8 cellular contexts compared by ENCODE assay signal in genomic region chr6:13574149-13574570, GRCh38. TPM values are rescaled to one million over a fixed set of nuclear protein-coding genes. Genes with fewer than 3 reads are reported as not detected.
A peak's percentile ranks its signal among the peaks of the same experiment; 100 is the strongest.
DNase-seq lines count a peak whose midpoint lies in the region; ATAC-seq and TF ChIP-seq lines count a peak whose summit lies in the region.

No MANE protein-coding gene starts in this region.

- peak; percentile 84 to 97 (median 92) for DNase-seq in CD8-positive, alpha-beta T cell
- peak; percentile 93 for DNase-seq in NCI-H748 treated with DMSO at 0.1 percent for 48 hours (lab: John Stamatoyannopoulos, UW)
- DNase-seq in activated CD8-positive, alpha-beta T cell treated with anti-CD3 and anti-CD28 coated beads for 36 hours = peak; percentile 94
- peak; percentile 94 for DNase-seq in medulla oblongata (ENCODE audit: extremely low spot score)
- peak; percentile 77 to 96 (median 87) for DNase-seq in stimulated activated CD4-positive, alpha-beta T cell treated with anti-CD3 and anti-CD28 coated beads, TNF-alpha, amount 100 ng/mL, for 48 hours (ENCODE audit: low read depth in 3 of 3)

- H3K27me3 Mint-ChIP-seq in CD8-positive, alpha-beta T cell (ENCODE audit: low read depth) = no peaks in the 10 kb centered on the region
- no peaks in the 10 kb centered on the region for H3K27me3 Mint-ChIP-seq in activated CD8-positive, alpha-beta T cell treated with anti-CD3 and anti-CD28 coated beads for 36 hours

- H3K36me3 Mint-ChIP-seq in CD8-positive, alpha-beta T cell = peaks cover 6% of the 10 kb centered on the region
- H3K36me3 Mint-ChIP-seq in activated CD8-positive, alpha-beta T cell treated with anti-CD3 and anti-CD28 coated beads for 36 hours (ENCODE audit: low read depth) = peaks cover 5% of the 10 kb centered on the region

- peak overlapping the region; percentile 97 for H3K4me3 Mint-ChIP-seq in CD8-positive, alpha-beta T cell
- H3K4me3 Mint-ChIP-seq in activated CD8-positive, alpha-beta T cell treated with anti-CD3 and anti-CD28 coated beads for 36 hours = peak overlapping the region; percentile 98

- H3K27me3 ChIP-seq in CD8-positive, alpha-beta T cell (ENCODE audit: insufficient read depth, low read length) = no peaks in the 10 kb centered on the region
- no peaks in the 10 kb centered on the region for H3K27me3 ChIP-seq in ectodermal cell (ENCODE audit: control insufficient read depth, insufficient read depth, low read length, poor library complexity, severe bottlenecking)

- POLR2A ChIA-PET in CD8-positive, alpha-beta T cell (lab: Charles Lee) = interaction anchor here (0.7 to 2.3 kb wide), 21 partner anchors 13 to 502 kb away, joined by 3 to 36 read pairs (median 4); partner anchors contain the start of genes NOL7, RANBP9 and TBC1D7
- POLR2A ChIA-PET in activated CD8-positive, alpha-beta T cell treated with anti-CD3 and anti-CD28 coated beads for 36 hours (lab: Charles Lee) = interaction anchor here (0.6 to 2.4 kb wide), 19 partner anchors 9 to 245 kb away, joined by 3 to 21 read pairs (median 4); partner anchors contain the start of genes GFOD1, NOL7, RANBP9 and TBC1D7

- no peaks in the 10 kb centered on the region for H3K36me3 ChIP-seq in CD8-positive, alpha-beta T cell (ENCODE audit: insufficient read depth, low read length)
- H3K36me3 ChIP-seq in ectodermal cell (ENCODE audit: control insufficient read depth, insufficient read depth, low read length) = no peaks in the 10 kb centered on the region

- TF ChIP-seq CTCF in CD8-positive, alpha-beta T cell (IDR thresholded peaks at IDR 0.05) = peak; percentile 56
- TF ChIP-seq CTCF in activated CD8-positive, alpha-beta T cell treated with anti-CD3 and anti-CD28 coated beads for 36 hours (IDR thresholded peaks at IDR 0.05) = peak; percentile 52

- no peaks in the 10 kb centered on the region for H3K9me3 ChIP-seq in CD8-positive, alpha-beta T cell (ENCODE audit: low read length)
- no peaks in the 10 kb centered on the region for H3K9me3 ChIP-seq in ectodermal cell (ENCODE audit: control insufficient read depth, low read length)

- peaks cover 28% of the 10 kb centered on the region for H3K4me1 Mint-ChIP-seq in CD8-positive, alpha-beta T cell (ENCODE audit: low read depth)
- peaks cover 24% of the 10 kb centered on the region for H3K4me1 Mint-ChIP-seq in activated CD8-positive, alpha-beta T cell treated with anti-CD3 and anti-CD28 coated beads for 36 hours (ENCODE audit: low read depth)

- intact Hi-C loops in CD8-positive, alpha-beta T cell (cut with DNase I, micrococcal nuclease) = loop anchor here (1.0 to 10.0 kb wide), 18 partner anchors 41 to 1675 kb away; partner anchors contain the start of genes CD83 (in 2 of the 2), NOL7 (in 2 of the 2), TBC1D7 (in 2 of the 2) and JARID2 (in 1 of the 2)
- intact Hi-C loops in activated CD8-positive, alpha-beta T cell treated with anti-CD3 and anti-CD28 coated beads for 36 hours (cut with micrococcal nuclease) = loop anchor here (10.0 kb wide), 2 partner anchors 89 to 149 kb away; partner anchors contain the start of gene GFOD1

- peak overlapping the region; percentile 80 for H3K27ac ChIP-seq in CD8-positive, alpha-beta T cell (ENCODE audit: low read depth, low read length)
- H3K27ac ChIP-seq in ectodermal cell (ENCODE audit: insufficient read depth, low read depth, low read length, poor library complexity, severe bottlenecking) = peak overlapping the region; percentile 90

- ATAC-seq in CD8-positive, alpha-beta T cell = peak; percentile 84
- peak; percentile 59 for ATAC-seq in GM19438 (IDR thresholded peaks at IDR 0.05; ENCODE audit: low read depth, unreplicated experiment)
- ATAC-seq in HG03571 (IDR thresholded peaks at IDR 0.05; ENCODE audit: unreplicated experiment) = peak; percentile 76
- ATAC-seq in activated CD8-positive, alpha-beta T cell treated with anti-CD3 and anti-CD28 coated beads for 36 hours = peak; percentile 82

- H3K4me1 ChIP-seq in CD8-positive, alpha-beta T cell (ENCODE audit: insufficient read depth, low read length) = peaks cover 4% of the 10 kb centered on the region
- peaks cover 7% of the 10 kb centered on the region for H3K4me1 ChIP-seq in ectodermal cell (ENCODE audit: control insufficient read depth, insufficient read depth, low read length)

- peak overlapping the region; percentile 97 for H3K27ac Mint-ChIP-seq in CD8-positive, alpha-beta T cell
- peak overlapping the region; percentile 99 for H3K27ac Mint-ChIP-seq in activated CD8-positive, alpha-beta T cell treated with anti-CD3 and anti-CD28 coated beads for 36 hours

- CTCF ChIA-PET in CD8-positive, alpha-beta T cell (lab: Charles Lee) = interaction anchor here (0.5 to 3.4 kb wide), 31 partner anchors 10 to 570 kb away, joined by 3 to 19 read pairs (median 4); partner anchors contain the start of genes NOL7, RANBP9 and TBC1D7
- CTCF ChIA-PET in activated CD8-positive, alpha-beta T cell treated with anti-CD3 and anti-CD28 coated beads for 36 hours (lab: Charles Lee) = interaction anchor here (0.7 to 3.7 kb wide), 43 partner anchors 8 to 1065 kb away, joined by 3 to 38 read pairs (median 5); partner anchors contain the start of genes NOL7 and TBC1D7

- 0 to 1% methylated on average over 46 of the region's 46 CpGs for WGBS in ectodermal cell, 2 experiments

- H3K4me3 ChIP-seq in CD8-positive, alpha-beta T cell (ENCODE audit: low read depth, low read length) = peak overlapping the region; percentile 93
- peak overlapping the region; percentile 68 for H3K4me3 ChIP-seq in ectodermal cell (ENCODE audit: insufficient read depth, low read depth, low read length)

- no peaks in the 10 kb centered on the region for H3K9me3 Mint-ChIP-seq in CD8-positive, alpha-beta T cell
- H3K9me3 Mint-ChIP-seq in activated CD8-positive, alpha-beta T cell treated with anti-CD3 and anti-CD28 coated beads for 36 hours = peaks cover 2% of the 10 kb centered on the region

RNA-seq across cellular contexts. Expression of gene SIRT5, which starts 0.2 kb away (rescaled TPM):
- total RNA-seq in CD8-positive, alpha-beta T cell = 10 to 100 TPM; 10.6 to 12.7 TPM
- total RNA-seq in activated CD8-positive, alpha-beta T cell treated with anti-CD3 and anti-CD28 coated beads for 36 hours = 10 to 100 TPM in 1 of 2 experiments, 1 to 10 TPM in 1; 9.4 to 13.5 TPM
- 15.2 TPM for polyA plus RNA-seq in ectodermal cell (2013, experiment 1 of 4)
- 17.4 TPM for polyA plus RNA-seq in ectodermal cell (2013, experiment 2 of 4)
- polyA plus RNA-seq in ectodermal cell (2013, experiment 3 of 4) = 11.5 TPM
- 13.6 TPM for polyA plus RNA-seq in ectodermal cell (2013, experiment 4 of 4)

RNA-seq across cellular contexts. Expression of gene NOL7, which starts 41.0 kb away (rescaled TPM):
- total RNA-seq in CD8-positive, alpha-beta T cell = 10 to 100 TPM; 70.5 to 71.1 TPM
- 10 to 100 TPM; 95.2 to 95.8 TPM for total RNA-seq in activated CD8-positive, alpha-beta T cell treated with anti-CD3 and anti-CD28 coated beads for 36 hours
- polyA plus RNA-seq in ectodermal cell (2013, experiment 1 of 4) = 54.5 TPM
- 59.2 TPM for polyA plus RNA-seq in ectodermal cell (2013, experiment 2 of 4)
- 61.3 TPM for polyA plus RNA-seq in ectodermal cell (2013, experiment 3 of 4)
- 63.8 TPM for polyA plus RNA-seq in ectodermal cell (2013, experiment 4 of 4)

Comparison
In these comparisons a context has a peak if more than half of its experiments do, and no peak if none do; other contexts are left out.
1. Peak in every context shown above with its lines: DNase-seq, ATAC-seq, H3K4me3 ChIP-seq and H3K27ac ChIP-seq.